In genomic region chr19:18045307-18046013, GRCh38 we compare ENCODE assay signal across 8 cellular contexts. TPM values are rescaled to one million over a fixed set of nuclear protein-coding genes. Genes with fewer than 3 reads are reported as not detected.
DNase-seq lines count a peak whose midpoint lies in the region; ATAC-seq and TF ChIP-seq lines count a peak whose summit lies in the region.

No MANE protein-coding gene starts in this region.

- DNase-seq in right atrium auricular region (ENCODE audit: low spot score) (no peak), Right ventricle myocardium superior (no peak), memory B cell (ENCODE audit: low spot score in 2 of 2) (no peak), OCI-M2 (lab: John Stamatoyannopoulos, UW; ENCODE audit: unreplicated experiment) (no peak), NCI-H146 treated with DMSO at 0.1 percent for 48 hours (lab: John Stamatoyannopoulos, UW; ENCODE audit: unreplicated experiment) (no peak), ecto neural progenitor cell (ENCODE audit: low spot score) (no peak), EL (no peak)
- DNase-seq in activated naive CD8-positive, alpha-beta T cell treated with anti-CD3 and anti-CD28 coated beads for 36 hours = no peak

- H3K27me3 ChIP-seq in right atrium auricular region = no peaks in the 10 kb centered on the region

- intact Hi-C loops in Right ventricle myocardium superior (cut with DNase I) = no loop called here

- ATAC-seq in Right ventricle myocardium superior (ENCODE audit: poor library complexity) (no peak), memory B cell (ENCODE audit: low read depth) (no peak)

- H3K4me1 ChIP-seq in right atrium auricular region = peaks cover 0 to 31% of the 10 kb centered on the region in 2 donors

- H3K4me3 Mint-ChIP-seq in activated naive CD8-positive, alpha-beta T cell treated with anti-CD3 and anti-CD28 coated beads for 36 hours = peak overlapping the region; percentile 35
- H3K4me3 Mint-ChIP-seq in memory B cell = peak overlapping the region; percentile 75

- H3K36me3 Mint-ChIP-seq in activated naive CD8-positive, alpha-beta T cell treated with anti-CD3 and anti-CD28 coated beads for 36 hours = no peaks in the 10 kb centered on the region
- peaks cover 2% of the 10 kb centered on the region for H3K36me3 Mint-ChIP-seq in memory B cell

- no peaks in the 10 kb centered on the region for H3K9me3 Mint-ChIP-seq in activated naive CD8-positive, alpha-beta T cell treated with anti-CD3 and anti-CD28 coated beads for 36 hours
- peaks cover 2% of the 10 kb centered on the region for H3K9me3 Mint-ChIP-seq in memory B cell

- H3K27me3 Mint-ChIP-seq in activated naive CD8-positive, alpha-beta T cell treated with anti-CD3 and anti-CD28 coated beads for 36 hours = peaks cover 4% of the 10 kb centered on the region
- no peaks in the 10 kb centered on the region for H3K27me3 Mint-ChIP-seq in memory B cell

- no peak for TF ChIP-seq CTCF in right atrium auricular region (IDR thresholded peaks at IDR 0.05)

- no peaks in the 10 kb centered on the region for H3K36me3 ChIP-seq in right atrium auricular region

- H3K4me3 ChIP-seq in right atrium auricular region = peak overlapping the region; percentile 26 to 49

- peak overlapping the region; percentile 60 for H3K27ac Mint-ChIP-seq in activated naive CD8-positive, alpha-beta T cell treated with anti-CD3 and anti-CD28 coated beads for 36 hours
- peak overlapping the region; percentile 89 for H3K27ac Mint-ChIP-seq in memory B cell

- H3K27ac ChIP-seq in right atrium auricular region = peak overlapping the region; percentile 68 to 76

- H3K9me3 ChIP-seq in right atrium auricular region = no peaks in the 10 kb centered on the region

- peaks cover 34% of the 10 kb centered on the region for H3K4me1 Mint-ChIP-seq in activated naive CD8-positive, alpha-beta T cell treated with anti-CD3 and anti-CD28 coated beads for 36 hours
- peaks cover 39% of the 10 kb centered on the region for H3K4me1 Mint-ChIP-seq in memory B cell

RNA-seq across cellular contexts. Expression of gene ARRDC2, which starts 37.5 kb away (rescaled TPM):
- total RNA-seq in right atrium auricular region (10 to 100 TPM; 26.7 to 42.4 TPM), Right ventricle myocardium superior (19.1 TPM)
- total RNA-seq in activated naive CD8-positive, alpha-beta T cell treated with anti-CD3 and anti-CD28 coated beads for 36 hours = 10 to 100 TPM; 20.1 to 20.6 TPM

RNA-seq across cellular contexts. Expression of gene IL12RB1, which starts 41.3 kb away (rescaled TPM):
- total RNA-seq in right atrium auricular region (under 1 TPM; 0.22 to 0.75 TPM), Right ventricle myocardium superior (0.75 TPM)
- 10 to 100 TPM; 26.5 to 26.9 TPM for total RNA-seq in activated naive CD8-positive, alpha-beta T cell treated with anti-CD3 and anti-CD28 coated beads for 36 hours

RNA-seq across cellular contexts. Expression of gene MAST3, which starts 52.1 kb away (rescaled TPM):
- 1 to 10 TPM; 5.8 to 7.5 TPM for total RNA-seq in right atrium auricular region
- total RNA-seq in Right ventricle myocardium superior = 4.9 TPM
- total RNA-seq in activated naive CD8-positive, alpha-beta T cell treated with anti-CD3 and anti-CD28 coated beads for 36 hours = 10 to 100 TPM; 11.8 to 14.4 TPM

Comparison
In these comparisons a context has a peak if more than half of its experiments do, and no peak if none do; other contexts are left out.
1. RNA of gene IL12RB1, which starts 41.3 kb away (total RNA-seq): 26.5 to 26.9 TPM in activated naive CD8-positive, alpha-beta T cell treated with anti-CD3 and anti-CD28 coated beads for 36 hours; 0.75 TPM in Right ventricle myocardium superior (single experiment) and 0.22 to 0.75 TPM in right atrium auricular region; every median in the first group is over 10 times any median in the second.